Comparison of ENCODE assay signal across 8 cellular contexts in the genomic region with DNA sequence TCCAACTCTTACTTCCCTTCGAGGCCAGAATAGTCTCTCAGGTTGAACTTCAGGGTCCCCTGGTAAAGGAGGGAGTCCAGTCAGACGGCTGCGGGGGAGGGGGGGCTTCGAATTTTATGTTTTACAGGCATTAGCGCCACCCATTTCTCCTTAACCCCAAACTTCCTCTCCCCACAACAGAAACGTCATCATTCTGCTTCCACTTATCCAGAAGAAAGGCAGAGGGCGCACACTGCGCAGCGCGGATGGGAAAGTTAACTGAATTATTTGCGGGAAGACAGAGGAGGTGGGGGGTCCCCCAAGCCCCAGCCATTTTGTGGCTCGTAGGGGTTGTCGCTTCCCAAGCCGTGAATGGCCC. TPM values are rescaled to one million over a fixed set of nuclear protein-coding genes. Genes with fewer than 3 reads are reported as not detected.
DNase-seq lines count a peak whose midpoint lies in the region; ATAC-seq lines count a peak whose summit lies in the region.

No MANE protein-coding gene starts in this region.

- peaks cover 4% of the 10 kb centered on the region; the same call in 1 of the 2 replicates for H3K36me3 ChIP-seq in H7 (replicated peaks; ENCODE audit: control insufficient read depth, insufficient read depth, low read length)

- peak overlapping the region; percentile 100 for H3K4me3 ChIP-seq in H7 (ENCODE audit: insufficient read depth, low read depth, low read length)

- H3K9me3 Mint-ChIP-seq in effector memory CD8-positive, alpha-beta T cell = no peaks in the 10 kb centered on the region

- no peaks in the 10 kb centered on the region for H3K27me3 ChIP-seq in H7 (ENCODE audit: control insufficient read depth, insufficient read depth, low read length)

- peak overlapping the region; percentile 94 to 98 for H3K27ac Mint-ChIP-seq in effector memory CD8-positive, alpha-beta T cell

- H3K4me3 Mint-ChIP-seq in effector memory CD8-positive, alpha-beta T cell = peak overlapping the region; percentile 98 to 100

- peaks cover 0 to 4% of the 10 kb centered on the region in 2 donors for H3K27me3 Mint-ChIP-seq in effector memory CD8-positive, alpha-beta T cell

- H3K36me3 Mint-ChIP-seq in effector memory CD8-positive, alpha-beta T cell (ENCODE audit: insufficient read depth) = peaks cover 37% of the 10 kb centered on the region

- ATAC-seq in effector memory CD8-positive, alpha-beta T cell (replicated peaks) = peak; percentile 19

- peaks cover 32 to 41% of the 10 kb centered on the region in 2 donors for H3K4me1 Mint-ChIP-seq in effector memory CD8-positive, alpha-beta T cell (ENCODE audit: low read depth in 2 of 2)

- DNase-seq in ELR (ENCODE audit: low read depth) = peak; percentile 88
- DNase-seq in H7 = no peak
- peak; percentile 72 for DNase-seq in NCI-H128 (lab: John Stamatoyannopoulos, UW; ENCODE audit: unreplicated experiment)
- peak; percentile 78 for DNase-seq in SKM-1 treated with dmso at 0.1 percent for 144 hours (lab: John Stamatoyannopoulos, UW; ENCODE audit: unreplicated experiment)
- DNase-seq in effector memory CD8-positive, alpha-beta T cell = no peak
- peak; percentile 89 for DNase-seq in medulla oblongata (ENCODE audit: extremely low spot score)
- DNase-seq in superior temporal gyrus (ENCODE audit: extremely low spot score) = peak; percentile 86
- no peak for DNase-seq in central memory CD4-positive, alpha-beta T cell

RNA-seq across cellular contexts. Expression of a gene that starts 0.5 kb away (rescaled TPM):
- total RNA-seq in H7 (2014; rRNA removed; shearing (Covaris generic)) = 54.1 and 59.9 TPM in 2 replicates

RNA-seq across cellular contexts. Expression of a gene that starts 30.1 kb away (rescaled TPM):
- total RNA-seq in H7 (2014; rRNA removed; shearing (Covaris generic)) = 0.10 TPM in 1 of 2 replicates, not detected in the other

Comparison
In these comparisons a context has a peak if more than half of its experiments do, and no peak if none do; other contexts are left out.
1. DNase-seq: peak in ELR (single experiment), NCI-H128 (single experiment), SKM-1 treated with dmso at 0.1 percent for 144 hours (single experiment), medulla oblongata (single experiment) and superior temporal gyrus (single experiment); none in H7 (single experiment), effector memory CD8-positive, alpha-beta T cell (0 of 3) and central memory CD4-positive, alpha-beta T cell (single experiment).